ENCODE assay signal across 1 cellular context in genomic region chr1:70410604-70411359, GRCh38.
TF ChIP-seq lines count a peak whose summit lies in the region.

Gene CTH, plus strand, starts transcription at chr1:70411268. Its CDS starts 148 bp downstream, at chr1:70411416.

TF ChIP-seq in HEK293, 187 proteins besides CTCF, POLR2A, EP300 and RAD21 (continued from another document and continues in another):
- TF ChIP-seq, protein P1, sequence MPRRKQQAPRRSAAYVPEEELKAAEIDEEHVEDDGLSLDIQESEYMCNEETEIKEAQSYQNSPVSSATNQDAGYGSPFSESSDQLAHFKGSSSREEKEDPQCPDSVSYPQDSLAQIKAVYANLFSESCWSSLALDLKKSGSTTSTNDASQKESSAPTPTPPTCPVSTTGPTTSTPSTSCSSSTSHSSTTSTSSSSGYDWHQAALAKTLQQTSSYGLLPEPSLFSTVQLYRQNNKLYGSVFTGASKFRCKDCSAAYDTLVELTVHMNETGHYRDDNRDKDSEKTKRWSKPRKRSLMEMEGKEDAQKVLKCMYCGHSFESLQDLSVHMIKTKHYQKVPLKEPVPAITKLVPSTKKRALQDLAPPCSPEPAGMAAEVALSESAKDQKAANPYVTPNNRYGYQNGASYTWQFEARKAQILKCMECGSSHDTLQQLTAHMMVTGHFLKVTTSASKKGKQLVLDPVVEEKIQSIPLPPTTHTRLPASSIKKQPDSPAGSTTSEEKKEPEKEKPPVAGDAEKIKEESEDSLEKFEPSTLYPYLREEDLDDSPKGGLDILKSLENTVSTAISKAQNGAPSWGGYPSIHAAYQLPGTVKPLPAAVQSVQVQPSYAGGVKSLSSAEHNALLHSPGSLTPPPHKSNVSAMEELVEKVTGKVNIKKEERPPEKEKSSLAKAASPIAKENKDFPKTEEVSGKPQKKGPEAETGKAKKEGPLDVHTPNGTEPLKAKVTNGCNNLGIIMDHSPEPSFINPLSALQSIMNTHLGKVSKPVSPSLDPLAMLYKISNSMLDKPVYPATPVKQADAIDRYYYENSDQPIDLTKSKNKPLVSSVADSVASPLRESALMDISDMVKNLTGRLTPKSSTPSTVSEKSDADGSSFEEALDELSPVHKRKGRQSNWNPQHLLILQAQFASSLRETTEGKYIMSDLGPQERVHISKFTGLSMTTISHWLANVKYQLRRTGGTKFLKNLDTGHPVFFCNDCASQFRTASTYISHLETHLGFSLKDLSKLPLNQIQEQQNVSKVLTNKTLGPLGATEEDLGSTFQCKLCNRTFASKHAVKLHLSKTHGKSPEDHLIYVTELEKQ (tag by site-specific recombination; IDR thresholded peaks at IDR 0.05; ENCODE audit: borderline replicate concordance) = no peak; the same call in 1 of the 2 replicates
- TF ChIP-seq KLF7 (tag by site-specific recombination; IDR thresholded peaks at IDR 0.05; ENCODE audit: borderline replicate concordance) (peak; percentile 58; the same call in 1 of the 2 replicates), ZNF785 (tag by site-specific recombination; IDR thresholded peaks at IDR 0.05) (no peak), ZNF266 (tag by site-specific recombination; IDR thresholded peaks at IDR 0.05; ENCODE audit: low read depth) (no peak), ZNF341 (tag by site-specific recombination; IDR thresholded peaks at IDR 0.05; ENCODE audit: low read depth) (0 out of 2 replicates have a peak, but pooled peaks have one; percentile 13), ZNF645 (tag by site-specific recombination; IDR thresholded peaks at IDR 0.05) (no peak), ZNF548 (tag by site-specific recombination; IDR thresholded peaks at IDR 0.05) (no peak), IKZF3 (tag by site-specific recombination; IDR thresholded peaks at IDR 0.05) (peak; percentile 98), ZNF211 (tag by site-specific recombination; IDR thresholded peaks at IDR 0.05; ENCODE audit: low read depth) (no peak), ZNF169 (tag by site-specific recombination; IDR thresholded peaks at IDR 0.05) (no peak), ZFHX2 (tag by site-specific recombination; conservative IDR thresholded peaks at IDR 0.05) (no peak), HOXC10 (CRISPR knock-in tag; IDR thresholded peaks at IDR 0.05) (no peak), ZNF623 (tag by site-specific recombination; IDR thresholded peaks at IDR 0.05) (no peak), ZNF221 (tag by site-specific recombination; IDR thresholded peaks at IDR 0.05; ENCODE audit: borderline replicate concordance) (no peak), ZNF19 (tag by site-specific recombination; IDR thresholded peaks at IDR 0.05; ENCODE audit: low read depth) (no peak), ZNF747 (tag by site-specific recombination; IDR thresholded peaks at IDR 0.05) (no peak), ZBTB11 (tag by site-specific recombination; conservative IDR thresholded peaks at IDR 0.05; ENCODE audit: low read depth) (peak; percentile 63; the same call in 1 of the 2 replicates), ZNF23 (tag by site-specific recombination; IDR thresholded peaks at IDR 0.05; ENCODE audit: borderline replicate concordance) (no peak), INSM2 (tag by site-specific recombination; IDR thresholded peaks at IDR 0.05) (no peak; the same call in 1 of the 2 replicates), MYNN (tag by site-specific recombination; IDR thresholded peaks at IDR 0.05; ENCODE audit: borderline replicate concordance) (peak; percentile 88), TCF7L2 (IDR thresholded peaks at IDR 0.05; ENCODE audit: borderline replicate concordance, low read depth, low read length) (no peak), ZNF174 (tag by site-specific recombination; IDR thresholded peaks at IDR 0.05) (no peak), ZNF157 (tag by site-specific recombination; IDR thresholded peaks at IDR 0.05) (no peak), ZNF596 (tag by site-specific recombination; IDR thresholded peaks at IDR 0.05) (no peak), ZNF473 (tag by site-specific recombination; IDR thresholded peaks at IDR 0.05) (no peak), ZNF24 (tag by site-specific recombination; IDR thresholded peaks at IDR 0.05) (peak; percentile 43), ZNF561 (tag by site-specific recombination; IDR thresholded peaks at IDR 0.05; ENCODE audit: borderline replicate concordance) (no peak), RBAK (tag by site-specific recombination; IDR thresholded peaks at IDR 0.05) (no peak), ZNF423 (tag by site-specific recombination; IDR thresholded peaks at IDR 0.05) (no peak), ZNF404 (tag by site-specific recombination; IDR thresholded peaks at IDR 0.05) (no peak), KLF16 (tag by site-specific recombination; IDR thresholded peaks at IDR 0.05) (peak; percentile 80; the same call in 1 of the 2 replicates), YY2 (tag by site-specific recombination; IDR thresholded peaks at IDR 0.05) (no peak), ZNF660 (tag by site-specific recombination; IDR thresholded peaks at IDR 0.05) (peak; percentile 53), ZNF2 (tag by site-specific recombination; IDR thresholded peaks at IDR 0.05) (no peak; the same call in 1 of the 2 replicates), ZNF560 (tag by site-specific recombination; IDR thresholded peaks at IDR 0.05; ENCODE audit: borderline replicate concordance) (no peak), SCRT2 (tag by site-specific recombination; IDR thresholded peaks at IDR 0.05) (no peak), ZNF292 (tag by site-specific recombination; IDR thresholded peaks at IDR 0.05; ENCODE audit: borderline replicate concordance, low read depth) (no peak), OVOL3 (tag by site-specific recombination; IDR thresholded peaks at IDR 0.05) (peak; percentile 19; the same call in 1 of the 2 replicates), ZNF335 (tag by site-specific recombination; conservative IDR thresholded peaks at IDR 0.05) (peak; percentile 91)
- TF ChIP-seq, protein P2, sequence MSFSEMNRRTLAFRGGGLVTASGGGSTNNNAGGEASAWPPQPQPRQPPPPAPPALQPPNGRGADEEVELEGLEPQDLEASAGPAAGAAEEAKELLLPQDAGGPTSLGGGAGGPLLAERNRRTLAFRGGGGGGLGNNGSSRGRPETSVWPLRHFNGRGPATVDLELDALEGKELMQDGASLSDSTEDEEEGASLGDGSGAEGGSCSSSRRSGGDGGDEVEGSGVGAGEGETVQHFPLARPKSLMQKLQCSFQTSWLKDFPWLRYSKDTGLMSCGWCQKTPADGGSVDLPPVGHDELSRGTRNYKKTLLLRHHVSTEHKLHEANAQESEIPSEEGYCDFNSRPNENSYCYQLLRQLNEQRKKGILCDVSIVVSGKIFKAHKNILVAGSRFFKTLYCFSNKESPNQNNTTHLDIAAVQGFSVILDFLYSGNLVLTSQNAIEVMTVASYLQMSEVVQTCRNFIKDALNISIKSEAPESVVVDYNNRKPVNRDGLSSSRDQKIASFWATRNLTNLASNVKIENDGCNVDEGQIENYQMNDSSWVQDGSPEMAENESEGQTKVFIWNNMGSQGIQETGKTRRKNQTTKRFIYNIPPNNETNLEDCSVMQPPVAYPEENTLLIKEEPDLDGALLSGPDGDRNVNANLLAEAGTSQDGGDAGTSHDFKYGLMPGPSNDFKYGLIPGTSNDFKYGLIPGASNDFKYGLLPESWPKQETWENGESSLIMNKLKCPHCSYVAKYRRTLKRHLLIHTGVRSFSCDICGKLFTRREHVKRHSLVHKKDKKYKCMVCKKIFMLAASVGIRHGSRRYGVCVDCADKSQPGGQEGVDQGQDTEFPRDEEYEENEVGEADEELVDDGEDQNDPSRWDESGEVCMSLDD (tag by site-specific recombination; IDR thresholded peaks at IDR 0.05) = peak; percentile 70
- TF ChIP-seq, protein P3, sequence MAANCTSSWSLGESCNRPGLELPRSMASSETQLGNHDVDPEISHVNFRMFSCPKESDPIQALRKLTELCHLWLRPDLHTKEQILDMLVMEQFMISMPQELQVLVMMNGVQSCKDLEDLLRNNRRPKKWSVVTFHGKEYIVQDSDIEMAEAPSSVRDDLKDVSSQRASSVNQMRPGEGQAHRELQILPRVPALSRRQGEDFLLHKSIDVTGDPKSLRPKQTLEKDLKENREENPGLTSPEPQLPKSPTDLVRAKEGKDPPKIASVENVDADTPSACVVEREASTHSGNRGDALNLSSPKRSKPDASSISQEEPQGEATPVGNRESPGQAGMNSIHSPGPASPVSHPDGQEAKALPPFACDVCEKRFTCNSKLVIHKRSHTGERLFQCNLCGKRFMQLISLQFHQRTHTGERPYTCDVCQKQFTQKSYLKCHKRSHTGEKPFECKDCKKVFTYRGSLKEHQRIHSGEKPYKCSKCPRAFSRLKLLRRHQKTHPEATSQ (tag by site-specific recombination; IDR thresholded peaks at IDR 0.05) = no peak
- TF ChIP-seq, protein P4, sequence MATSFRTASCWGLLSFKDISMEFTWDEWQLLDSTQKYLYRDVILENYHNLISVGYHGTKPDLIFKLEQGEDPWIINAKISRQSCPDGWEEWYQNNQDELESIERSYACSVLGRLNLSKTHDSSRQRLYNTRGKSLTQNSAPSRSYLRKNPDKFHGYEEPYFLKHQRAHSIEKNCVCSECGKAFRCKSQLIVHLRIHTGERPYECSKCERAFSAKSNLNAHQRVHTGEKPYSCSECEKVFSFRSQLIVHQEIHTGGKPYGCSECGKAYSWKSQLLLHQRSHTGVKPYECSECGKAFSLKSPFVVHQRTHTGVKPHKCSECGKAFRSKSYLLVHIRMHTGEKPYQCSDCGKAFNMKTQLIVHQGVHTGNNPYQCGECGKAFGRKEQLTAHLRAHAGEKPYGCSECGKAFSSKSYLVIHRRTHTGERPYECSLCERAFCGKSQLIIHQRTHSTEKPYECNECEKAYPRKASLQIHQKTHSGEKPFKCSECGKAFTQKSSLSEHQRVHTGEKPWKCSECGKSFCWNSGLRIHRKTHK (tag by site-specific recombination; IDR thresholded peaks at IDR 0.05) = no peak
- TF ChIP-seq, protein P5, sequence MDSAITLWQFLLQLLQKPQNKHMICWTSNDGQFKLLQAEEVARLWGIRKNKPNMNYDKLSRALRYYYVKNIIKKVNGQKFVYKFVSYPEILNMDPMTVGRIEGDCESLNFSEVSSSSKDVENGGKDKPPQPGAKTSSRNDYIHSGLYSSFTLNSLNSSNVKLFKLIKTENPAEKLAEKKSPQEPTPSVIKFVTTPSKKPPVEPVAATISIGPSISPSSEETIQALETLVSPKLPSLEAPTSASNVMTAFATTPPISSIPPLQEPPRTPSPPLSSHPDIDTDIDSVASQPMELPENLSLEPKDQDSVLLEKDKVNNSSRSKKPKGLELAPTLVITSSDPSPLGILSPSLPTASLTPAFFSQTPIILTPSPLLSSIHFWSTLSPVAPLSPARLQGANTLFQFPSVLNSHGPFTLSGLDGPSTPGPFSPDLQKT (IDR thresholded peaks at IDR 0.05; ENCODE audit: borderline replicate concordance, low read depth, low read length) = no peak
- TF ChIP-seq, protein P6, sequence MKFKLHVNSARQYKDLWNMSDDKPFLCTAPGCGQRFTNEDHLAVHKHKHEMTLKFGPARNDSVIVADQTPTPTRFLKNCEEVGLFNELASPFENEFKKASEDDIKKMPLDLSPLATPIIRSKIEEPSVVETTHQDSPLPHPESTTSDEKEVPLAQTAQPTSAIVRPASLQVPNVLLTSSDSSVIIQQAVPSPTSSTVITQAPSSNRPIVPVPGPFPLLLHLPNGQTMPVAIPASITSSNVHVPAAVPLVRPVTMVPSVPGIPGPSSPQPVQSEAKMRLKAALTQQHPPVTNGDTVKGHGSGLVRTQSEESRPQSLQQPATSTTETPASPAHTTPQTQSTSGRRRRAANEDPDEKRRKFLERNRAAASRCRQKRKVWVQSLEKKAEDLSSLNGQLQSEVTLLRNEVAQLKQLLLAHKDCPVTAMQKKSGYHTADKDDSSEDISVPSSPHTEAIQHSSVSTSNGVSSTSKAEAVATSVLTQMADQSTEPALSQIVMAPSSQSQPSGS (tag by site-specific recombination; IDR thresholded peaks at IDR 0.05; ENCODE audit: low read depth) = peak; percentile 74
